In genomic region chr3:4852780-4853748, GRCh38 we compare ENCODE assay signal across 13 cellular contexts.
A peak's percentile ranks its signal among the peaks of the same experiment; 100 is the strongest.
DNase-seq lines count a peak whose midpoint lies in the region; FAIRE-seq lines count a peak whose summit lies in the region.
"Had no signal": no experiment of that assay in that cellular context is flagged by ENCODE, and none has a peak within 500 bp of the region (broad histone marks: within the 10 kb centered on the region; RNA-seq: fewer than 3 reads in every experiment).

No MANE protein-coding gene starts in this region.

- H3K27me3 ChIP-seq in CD8-positive, alpha-beta memory T cell (ENCODE audit: insufficient read depth, low read length, poor library complexity, severe bottlenecking): no peaks in the 10 kb centered on the region
- no peaks in the 10 kb centered on the region for H3K27me3 ChIP-seq in adipocyte (replicated peaks; ENCODE audit: control insufficient read depth, insufficient read depth, low read length)
- H3K27me3 ChIP-seq: ascending aorta, ovary had no signal

- peak overlapping the region; percentile 12 to 82 (median 44) for H3K27ac Mint-ChIP-seq in CD8-positive, alpha-beta memory T cell

- peaks cover 0 to 4% (median 0%) of the 10 kb centered on the region in 3 donors for H3K36me3 Mint-ChIP-seq in CD8-positive, alpha-beta memory T cell

- H3K9ac ChIP-seq in adipocyte (ENCODE audit: low read length): no peak overlapping the region

- peaks cover 44% of the 10 kb centered on the region for H3K4me1 ChIP-seq in CD8-positive, alpha-beta memory T cell (ENCODE audit: insufficient read depth, low read length)
- H3K4me1 ChIP-seq in adipocyte (ENCODE audit: control insufficient read depth, insufficient read depth, low read length) (no peaks in the 10 kb centered on the region), mesodermal cell (ENCODE audit: control insufficient read depth, insufficient read depth, low read length, poor library complexity, severe bottlenecking) (peaks cover 37% of the 10 kb centered on the region)
- H3K4me1 ChIP-seq: ascending aorta had no signal

- no peak overlapping the region for H3K27ac ChIP-seq in CD8-positive, alpha-beta memory T cell (ENCODE audit: low read depth, low read length)
- H3K27ac ChIP-seq in mesodermal cell (ENCODE audit: low read depth, low read length, severe bottlenecking): peak overlapping the region; percentile 96
- H3K27ac ChIP-seq: ascending aorta, ovary had no signal

- DNase-seq in CD8-positive, alpha-beta memory T cell: no peak
- peak; percentile 88 for DNase-seq in NCI-H226
- peak; percentile 13 for DNase-seq in adipocyte (ENCODE audit: low read depth)
- DNase-seq in HTR-8/SVneo (ENCODE audit: insufficient read length, low spot score): no peak
- DNase-seq in NCI-H1092 treated with DMSO at 0.1 percent for 48 hours (lab: John Stamatoyannopoulos, UW): no peak
- no peak for DNase-seq in NCI-H146 treated with DMSO at 0.1 percent for 48 hours (lab: John Stamatoyannopoulos, UW; ENCODE audit: unreplicated experiment)
- no peak for DNase-seq in pons (ENCODE audit: low spot score)
- DNase-seq: left cardiac atrium, NCI-H1694, ovary had no signal

- no peak for FAIRE-seq in HTR-8/SVneo (lab: Jason Lieb, UNC)
- FAIRE-seq: GM12878 had no signal

- CTCF ChIA-PET in CD8-positive, alpha-beta memory T cell (lab: Charles Lee): no interaction called here

- H3K4me3 ChIP-seq in CD8-positive, alpha-beta memory T cell (ENCODE audit: low read length): no peak overlapping the region
- H3K4me3 ChIP-seq in adipocyte (ENCODE audit: low read length): no peak overlapping the region
- no peak overlapping the region for H3K4me3 ChIP-seq in mesodermal cell (ENCODE audit: extremely low read depth, insufficient read depth, low read length, poor library complexity, severe bottlenecking)
- H3K4me3 ChIP-seq: ascending aorta, GM12878, ovary had no signal

- H3K4me1 Mint-ChIP-seq in CD8-positive, alpha-beta memory T cell: peaks cover 45 to 62% (median 56%) of the 10 kb centered on the region in 3 donors

- peak overlapping the region in 1 of 7 donors; percentile 6 for H3K4me3 Mint-ChIP-seq in CD8-positive, alpha-beta memory T cell

- POLR2A ChIA-PET in CD8-positive, alpha-beta memory T cell (lab: Charles Lee): interaction anchor here (0.9 kb wide), 1 partner anchor 17 kb away, joined by 5 read pairs; no protein-coding TSS in a partner anchor

- no peaks in the 10 kb centered on the region for H3K36me3 ChIP-seq in CD8-positive, alpha-beta memory T cell (ENCODE audit: insufficient read depth, low read length)
- H3K36me3 ChIP-seq in adipocyte (ENCODE audit: control insufficient read depth, insufficient read depth, low read length, severe bottlenecking) (no peaks in the 10 kb centered on the region), mesodermal cell (ENCODE audit: control insufficient read depth, insufficient read depth, low read length) (no peaks in the 10 kb centered on the region)
- H3K36me3 ChIP-seq: ascending aorta, ovary had no signal

- H3K9me3 ChIP-seq in CD8-positive, alpha-beta memory T cell (ENCODE audit: low read length): no peaks in the 10 kb centered on the region
- H3K9me3 ChIP-seq in adipocyte (ENCODE audit: control insufficient read depth, low read length): no peaks in the 10 kb centered on the region
- H3K9me3 ChIP-seq in mesodermal cell (ENCODE audit: control insufficient read depth, low read length): peaks cover 6% of the 10 kb centered on the region
- H3K9me3 ChIP-seq: ascending aorta, ovary had no signal

- 70 to 71% methylated on average over 3 of the region's 5 CpGs for WGBS in mesodermal cell (ENCODE audit: insufficient coverage in 2 of 2), 2 experiments

- no peaks in the 10 kb centered on the region for H3K27me3 Mint-ChIP-seq in CD8-positive, alpha-beta memory T cell

- no peaks in the 10 kb centered on the region for H3K9me3 Mint-ChIP-seq in CD8-positive, alpha-beta memory T cell

Comparison
In these comparisons a context has a peak if more than half of its experiments do, and no peak if none do; other contexts are left out.
1. DNase-seq: peak in NCI-H226 (single experiment) and adipocyte (single experiment); none in CD8-positive, alpha-beta memory T cell (0 of 5), HTR-8/SVneo (single experiment), NCI-H1092 treated with DMSO at 0.1 percent for 48 hours (single experiment), NCI-H146 treated with DMSO at 0.1 percent for 48 hours (single experiment) and pons (single experiment).